ENCODE assay signal across 1 cellular context in genomic region chr9:134164879-134165278, GRCh38.
A peak's percentile ranks its signal among the peaks of the same experiment; 100 is the strongest.
TF ChIP-seq lines count a peak whose summit lies in the region.

No MANE protein-coding gene starts in this region.

TF ChIP-seq in HepG2, 621 proteins besides CTCF, POLR2A, EP300 and RAD21 (continued from another document):
- no peak for TF ChIP-seq KIAA2018 (CRISPR knock-in tag; IDR thresholded peaks at IDR 0.05; ENCODE audit: borderline replicate concordance)
- peak; percentile 42 for TF ChIP-seq AGO2 (optimal IDR thresholded peaks at IDR 0.05; ENCODE audit: low read depth, low read length)
- TF ChIP-seq GLMP (CRISPR knock-in tag; IDR thresholded peaks at IDR 0.05; ENCODE audit: borderline replicate concordance): no peak
